ENCODE assay signal across 8 cellular contexts in genomic region chr5:75511435-75512382, GRCh38. TPM values are rescaled to one million over a fixed set of nuclear protein-coding genes. Genes with fewer than 3 reads are reported as not detected.
DNase-seq lines count a peak whose midpoint lies in the region; ATAC-seq and TF ChIP-seq lines count a peak whose summit lies in the region.

Gene CERT1 (minus strand): TSS chr5:75511629. CDS start chr5:75511207, 422 bp downstream.
Gene POLK (plus strand): TSS chr5:75511891.

- intact Hi-C loops in head of caudate nucleus (cut with DNase I) = loop anchor here (2.0 to 5.0 kb wide), 2 partner anchors 175 to 206 kb away; partner anchors contain the start of genes HMGCR and POC5
- intact Hi-C loops in ovary (cut with DNase I) = loop anchor here in 1 of 4 donors (10.0 kb wide), 1 partner anchor 177 kb away; the partner anchor contains the start of gene HMGCR
- intact Hi-C loops in thyroid gland (cut with DNase I) = loop anchor here (5.0 kb wide), 1 partner anchor 274 kb away; the partner anchor contains the start of gene ANKRD31

- peaks cover 15% of the 10 kb centered on the region; the same call in 1 of the 2 replicates for H3F3A ChIP-seq in SU-DHL-6 (ENCODE audit: insufficient read depth)

- H3K4me3 ChIP-seq in SU-DHL-6 (ENCODE audit: insufficient read depth, low read length, poor library complexity, severe bottlenecking) (peak within 1 kb of the TSS; percentile 82), ovary (peak within 1 kb of the TSS; percentile 62), thyroid gland (replicated peaks in 1 of 3) (peak within 1 kb of the TSS; percentile 86 to 95 (median 88))

- peak; percentile 83 for DNase-seq in NCI-H128 (lab: John Stamatoyannopoulos, UW; ENCODE audit: unreplicated experiment)
- DNase-seq in activated naive CD8-positive, alpha-beta T cell treated with anti-CD3 and anti-CD28 coated beads, Interleukin-2, amount 10 ng/mL, durations not matched to agents 7 days and 5 days = peak; percentile 87
- DNase-seq in head of caudate nucleus = peak; percentile 96 to 100 (median 99)
- DNase-seq in ovary = peak; percentile 96 to 98 (median 97)
- DNase-seq in thyroid gland = peak; percentile 98 to 99

- H3K4me1 ChIP-seq in ovary (ENCODE audit: insufficient read depth) (peaks cover 2% of the 10 kb centered on the region), thyroid gland (peaks cover 29 to 32% of the 10 kb centered on the region in 2 donors)

- no peak for TF ChIP-seq CTCF in SU-DHL-6 (IDR thresholded peaks at IDR 0.05; ENCODE audit: insufficient read depth, low read length, poor library complexity, severe bottlenecking)
- TF ChIP-seq CTCF in ovary (IDR thresholded peaks at IDR 0.05) = no peak
- TF ChIP-seq CTCF in thyroid gland (IDR thresholded peaks at IDR 0.05) = no peak

- peaks cover 13% of the 10 kb centered on the region; the same call in 1 of the 2 replicates for H4K20me1 ChIP-seq in SU-DHL-6 (ENCODE audit: low read depth, low read length)

- H3K36me3 Mint-ChIP-seq in activated naive CD8-positive, alpha-beta T cell treated with anti-CD3 and anti-CD28 coated beads, Interleukin-2, amount 10 ng/mL, durations not matched to agents 7 days and 5 days = peaks cover 21% of the 10 kb centered on the region

- H3K9me3 Mint-ChIP-seq in activated naive CD8-positive, alpha-beta T cell treated with anti-CD3 and anti-CD28 coated beads, Interleukin-2, amount 10 ng/mL, durations not matched to agents 7 days and 5 days = no peaks in the 10 kb centered on the region

- H3K4me3 Mint-ChIP-seq in activated naive CD8-positive, alpha-beta T cell treated with anti-CD3 and anti-CD28 coated beads, Interleukin-2, amount 10 ng/mL, durations not matched to agents 7 days and 5 days = peak within 1 kb of the TSS; percentile 82

- H3K27me3 ChIP-seq in SU-DHL-6 (ENCODE audit: low read length) = no peaks in the 10 kb centered on the region
- H3K27me3 ChIP-seq in ovary = no peaks in the 10 kb centered on the region
- no peaks in the 10 kb centered on the region for H3K27me3 ChIP-seq in thyroid gland

- ATAC-seq in HG02678 (IDR thresholded peaks at IDR 0.05; ENCODE audit: unreplicated experiment) = peak; percentile 88
- peak; percentile 94 for ATAC-seq in activated naive CD8-positive, alpha-beta T cell treated with anti-CD3 and anti-CD28 coated beads, Interleukin-2, amount 10 ng/mL, durations not matched to agents 7 days and 5 days (ENCODE audit: low read depth)

- peaks cover 90% of the 10 kb centered on the region for H3K79me2 ChIP-seq in SU-DHL-6 (ENCODE audit: insufficient read depth, low read length)

- POLR2A ChIA-PET in activated naive CD8-positive, alpha-beta T cell treated with anti-CD3 and anti-CD28 coated beads, Interleukin-2, amount 10 ng/mL, durations not matched to agents 7 days and 5 days (lab: Charles Lee) = interaction anchor here (1.0 to 1.7 kb wide), 3 partner anchors 175 to 665 kb away, joined by 3 to 9 read pairs (median 7); partner anchors contain the start of genes HMGCR and POC5

- H3K27ac ChIP-seq in SU-DHL-6 (ENCODE audit: low read depth, low read length) = peak within 1 kb of the TSS; percentile 54
- peak within 1 kb of the TSS; percentile 90 to 91 for H3K27ac ChIP-seq in ovary
- peak within 1 kb of the TSS; percentile 72 to 96 (median 92) for H3K27ac ChIP-seq in thyroid gland

- H3K27ac Mint-ChIP-seq in activated naive CD8-positive, alpha-beta T cell treated with anti-CD3 and anti-CD28 coated beads, Interleukin-2, amount 10 ng/mL, durations not matched to agents 7 days and 5 days = peak within 1 kb of the TSS; percentile 95

- H3K9me3 ChIP-seq in SU-DHL-6 (ENCODE audit: insufficient read depth, low read length) (no peaks in the 10 kb centered on the region), ovary (no peaks in the 10 kb centered on the region), thyroid gland (no peaks in the 10 kb centered on the region)

- TF ChIP-seq EP300 in ovary (IDR thresholded peaks at IDR 0.05) = no peak

- peak within 1 kb of the TSS; percentile 80 for H2AFZ ChIP-seq in SU-DHL-6 (ENCODE audit: low read depth, low read length, severe bottlenecking)

- peak; percentile 60 for TF ChIP-seq POLR2A in GM10847 (IDR thresholded peaks at IDR 0.05; ENCODE audit: extremely low read depth, insufficient read length)
- TF ChIP-seq POLR2A in ovary (IDR thresholded peaks at IDR 0.05) = peak; percentile 48
- peak; percentile 55 to 92 for TF ChIP-seq POLR2A in thyroid gland (IDR thresholded peaks at IDR 0.05)

- peaks cover 34% of the 10 kb centered on the region for H3K4me1 Mint-ChIP-seq in activated naive CD8-positive, alpha-beta T cell treated with anti-CD3 and anti-CD28 coated beads, Interleukin-2, amount 10 ng/mL, durations not matched to agents 7 days and 5 days

- no peaks in the 10 kb centered on the region for H3K9me2 ChIP-seq in SU-DHL-6 (replicated peaks; ENCODE audit: insufficient read depth, low read length)

- peak within 1 kb of the TSS; percentile 80 for H3K4me2 ChIP-seq in SU-DHL-6 (ENCODE audit: low read depth, low read length, poor library complexity, severe bottlenecking)

- H3K36me3 ChIP-seq in SU-DHL-6 (ENCODE audit: low read length) (0 out of 2 replicates have a peak, but pooled peaks cover 3% of the 10 kb centered on the region), ovary (no peaks in the 10 kb centered on the region), thyroid gland (no peaks in the 10 kb centered on the region)

- no peaks in the 10 kb centered on the region for H3K27me3 Mint-ChIP-seq in activated naive CD8-positive, alpha-beta T cell treated with anti-CD3 and anti-CD28 coated beads, Interleukin-2, amount 10 ng/mL, durations not matched to agents 7 days and 5 days

- H3K9ac ChIP-seq in SU-DHL-6 (ENCODE audit: low read length) = peak within 1 kb of the TSS; percentile 83

- WGBS in ovary, 3 donors = 0 to 1% (median 0%) methylated on average over 60 to 71 of the region's 71 CpGs
- WGBS in thyroid gland, 2 donors = 1% methylated on average over 42 to 70 of the region's 71 CpGs

RNA-seq across cellular contexts. Expression of gene CERT1, which starts in this region (rescaled TPM):
- total RNA-seq in activated naive CD8-positive, alpha-beta T cell treated with anti-CD3 and anti-CD28 coated beads, Interleukin-2, amount 10 ng/mL, durations not matched to agents 7 days and 5 days = 10 to 100 TPM; 33.9 to 39.3 TPM
- 10 to 100 TPM; 34.5 to 41.8 (median 36.0) TPM for total RNA-seq in ovary
- 10 to 100 TPM; 19.1 to 31.0 TPM for polyA plus RNA-seq in ovary
- 10 to 100 TPM; 66.3 to 87.5 (median 78.0) TPM for total RNA-seq in thyroid gland

RNA-seq across cellular contexts. Expression of gene POLK, which starts in this region (rescaled TPM):
- 10 to 100 TPM; 27.6 to 29.8 TPM for total RNA-seq in activated naive CD8-positive, alpha-beta T cell treated with anti-CD3 and anti-CD28 coated beads, Interleukin-2, amount 10 ng/mL, durations not matched to agents 7 days and 5 days
- total RNA-seq in ovary = 10 to 100 TPM; 26.5 to 41.0 (median 33.2) TPM
- polyA plus RNA-seq in ovary = 10 to 100 TPM in 1 of 2 donors, 1 to 10 TPM in 1; 9.3 to 17.1 TPM
- 10 to 100 TPM; 49.8 to 74.5 (median 63.3) TPM for total RNA-seq in thyroid gland

Comparison
In these comparisons a context has a peak if more than half of its experiments do, and no peak if none do; other contexts are left out.
1. Peak in every context shown above with its lines: DNase-seq, ATAC-seq, H3K4me3 ChIP-seq and H3K27ac ChIP-seq.